1 cellular context compared by ENCODE assay signal in the genomic region with DNA sequence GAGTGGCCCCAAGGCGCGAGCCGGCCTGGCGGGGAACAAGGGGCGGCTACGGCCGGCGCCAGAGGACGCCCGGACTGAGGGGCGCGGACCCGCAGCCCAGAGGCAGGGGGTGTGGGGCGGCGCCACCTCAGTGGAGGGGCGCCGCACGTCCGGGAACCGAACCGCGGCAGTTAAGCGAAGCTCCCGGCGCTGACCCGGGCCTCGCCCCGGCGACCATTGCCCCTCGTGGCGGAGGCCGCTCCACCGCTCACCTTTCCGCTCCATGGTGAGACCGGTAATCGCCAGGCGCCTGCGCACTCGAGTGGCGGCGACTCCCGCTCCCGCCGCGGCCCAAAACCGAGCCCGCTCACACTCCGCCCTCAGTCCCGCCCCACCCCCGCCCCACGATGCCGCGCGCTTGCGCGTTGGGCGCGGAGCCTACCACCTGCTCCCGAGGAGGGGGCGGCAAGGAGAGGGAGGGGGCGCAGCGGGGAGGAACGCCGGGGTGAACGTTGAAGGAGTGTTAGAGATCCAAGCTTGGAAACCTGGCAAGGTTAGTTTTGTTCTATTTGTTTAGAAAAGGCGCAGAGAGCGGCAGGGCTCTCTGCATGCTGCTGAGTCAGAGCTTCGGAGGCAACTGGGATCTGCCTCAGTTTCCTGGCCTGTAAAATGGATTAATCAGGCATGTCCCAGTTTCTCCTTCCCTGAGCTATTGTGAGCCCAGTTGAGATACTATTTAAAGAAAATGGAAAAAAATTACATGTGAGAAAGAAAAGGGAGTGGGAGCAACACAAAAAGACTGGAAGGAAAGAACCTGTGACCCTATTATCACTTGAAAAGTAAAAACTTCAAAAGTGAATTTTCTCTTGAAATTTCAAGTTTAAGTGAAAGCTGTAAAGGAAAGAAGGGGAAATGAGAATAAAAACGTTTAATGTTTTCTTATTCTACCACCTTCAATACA.
TF ChIP-seq lines count a peak whose summit lies in the region.

TSS of gene SRPK1 (minus strand) at position 306 of the 940 bp plus-strand sequence. CDS start at position 264, 42 bp downstream.

TF ChIP-seq in HepG2, 621 proteins besides CTCF, POLR2A, EP300 and RAD21 (continued from another document and continues in another):
- TF ChIP-seq ZHX2 (IDR thresholded peaks at IDR 0.05; ENCODE audit: low read depth), result no peak; the same call in 1 of the 2 replicates
- 0 out of 2 replicates have a peak, but pooled peaks have one; percentile 79 for TF ChIP-seq ZHX2 (CRISPR knock-in tag; IDR thresholded peaks at IDR 0.05; ENCODE audit: borderline replicate concordance)
- no peak for TF ChIP-seq SUZ12 (IDR thresholded peaks at IDR 0.05; ENCODE audit: low read depth, low read length)
- TF ChIP-seq ZNF746 (CRISPR knock-in tag; IDR thresholded peaks at IDR 0.05), result peak; percentile 84
- 0 out of 2 replicates have a peak, but pooled peaks have one; percentile 29 for TF ChIP-seq BRCA1 (CRISPR knock-in tag; IDR thresholded peaks at IDR 0.05)
- no peak for TF ChIP-seq SIX4 (CRISPR knock-in tag; IDR thresholded peaks at IDR 0.05)
- TF ChIP-seq ZNF615 (CRISPR knock-in tag; IDR thresholded peaks at IDR 0.05; ENCODE audit: borderline replicate concordance), result no peak; the same call in 1 of the 2 replicates
- TF ChIP-seq TBP (CRISPR knock-in tag; IDR thresholded peaks at IDR 0.05), result no peak
- TF ChIP-seq ZNF17 (CRISPR knock-in tag; IDR thresholded peaks at IDR 0.05), result no peak
- TF ChIP-seq, protein P1, sequence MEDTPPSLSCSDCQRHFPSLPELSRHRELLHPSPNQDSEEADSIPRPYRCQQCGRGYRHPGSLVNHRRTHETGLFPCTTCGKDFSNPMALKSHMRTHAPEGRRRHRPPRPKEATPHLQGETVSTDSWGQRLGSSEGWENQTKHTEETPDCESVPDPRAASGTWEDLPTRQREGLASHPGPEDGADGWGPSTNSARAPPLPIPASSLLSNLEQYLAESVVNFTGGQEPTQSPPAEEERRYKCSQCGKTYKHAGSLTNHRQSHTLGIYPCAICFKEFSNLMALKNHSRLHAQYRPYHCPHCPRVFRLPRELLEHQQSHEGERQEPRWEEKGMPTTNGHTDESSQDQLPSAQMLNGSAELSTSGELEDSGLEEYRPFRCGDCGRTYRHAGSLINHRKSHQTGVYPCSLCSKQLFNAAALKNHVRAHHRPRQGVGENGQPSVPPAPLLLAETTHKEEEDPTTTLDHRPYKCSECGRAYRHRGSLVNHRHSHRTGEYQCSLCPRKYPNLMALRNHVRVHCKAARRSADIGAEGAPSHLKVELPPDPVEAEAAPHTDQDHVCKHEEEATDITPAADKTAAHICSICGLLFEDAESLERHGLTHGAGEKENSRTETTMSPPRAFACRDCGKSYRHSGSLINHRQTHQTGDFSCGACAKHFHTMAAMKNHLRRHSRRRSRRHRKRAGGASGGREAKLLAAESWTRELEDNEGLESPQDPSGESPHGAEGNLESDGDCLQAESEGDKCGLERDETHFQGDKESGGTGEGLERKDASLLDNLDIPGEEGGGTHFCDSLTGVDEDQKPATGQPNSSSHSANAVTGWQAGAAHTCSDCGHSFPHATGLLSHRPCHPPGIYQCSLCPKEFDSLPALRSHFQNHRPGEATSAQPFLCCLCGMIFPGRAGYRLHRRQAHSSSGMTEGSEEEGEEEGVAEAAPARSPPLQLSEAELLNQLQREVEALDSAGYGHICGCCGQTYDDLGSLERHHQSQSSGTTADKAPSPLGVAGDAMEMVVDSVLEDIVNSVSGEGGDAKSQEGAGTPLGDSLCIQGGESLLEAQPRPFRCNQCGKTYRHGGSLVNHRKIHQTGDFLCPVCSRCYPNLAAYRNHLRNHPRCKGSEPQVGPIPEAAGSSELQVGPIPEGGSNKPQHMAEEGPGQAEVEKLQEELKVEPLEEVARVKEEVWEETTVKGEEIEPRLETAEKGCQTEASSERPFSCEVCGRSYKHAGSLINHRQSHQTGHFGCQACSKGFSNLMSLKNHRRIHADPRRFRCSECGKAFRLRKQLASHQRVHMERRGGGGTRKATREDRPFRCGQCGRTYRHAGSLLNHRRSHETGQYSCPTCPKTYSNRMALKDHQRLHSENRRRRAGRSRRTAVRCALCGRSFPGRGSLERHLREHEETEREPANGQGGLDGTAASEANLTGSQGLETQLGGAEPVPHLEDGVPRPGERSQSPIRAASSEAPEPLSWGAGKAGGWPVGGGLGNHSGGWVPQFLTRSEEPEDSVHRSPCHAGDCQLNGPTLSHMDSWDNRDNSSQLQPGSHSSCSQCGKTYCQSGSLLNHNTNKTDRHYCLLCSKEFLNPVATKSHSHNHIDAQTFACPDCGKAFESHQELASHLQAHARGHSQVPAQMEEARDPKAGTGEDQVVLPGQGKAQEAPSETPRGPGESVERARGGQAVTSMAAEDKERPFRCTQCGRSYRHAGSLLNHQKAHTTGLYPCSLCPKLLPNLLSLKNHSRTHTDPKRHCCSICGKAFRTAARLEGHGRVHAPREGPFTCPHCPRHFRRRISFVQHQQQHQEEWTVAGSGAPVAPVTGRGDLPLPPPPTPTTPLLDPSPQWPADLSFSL (CRISPR knock-in tag; IDR thresholded peaks at IDR 0.05), result peak; percentile 62
- no peak for TF ChIP-seq ZFP36L1 (CRISPR knock-in tag; IDR thresholded peaks at IDR 0.05)
- TF ChIP-seq NCOA1 (CRISPR knock-in tag; IDR thresholded peaks at IDR 0.05), result peak; percentile 73
- peak; percentile 71 for TF ChIP-seq ASH2L (IDR thresholded peaks at IDR 0.05; ENCODE audit: insufficient read length, low read depth, low read length)
- TF ChIP-seq YEATS2 (CRISPR knock-in tag; IDR thresholded peaks at IDR 0.05; ENCODE audit: borderline replicate concordance), result peak; percentile 71; the same call in 1 of the 2 replicates
- peak; percentile 51; the same call in 1 of the 2 replicates for TF ChIP-seq ZNF710 (CRISPR knock-in tag; IDR thresholded peaks at IDR 0.05; ENCODE audit: borderline replicate concordance)
- no peak for TF ChIP-seq ZNF850 (CRISPR knock-in tag; conservative IDR thresholded peaks at IDR 0.05)
- TF ChIP-seq, protein P2, sequence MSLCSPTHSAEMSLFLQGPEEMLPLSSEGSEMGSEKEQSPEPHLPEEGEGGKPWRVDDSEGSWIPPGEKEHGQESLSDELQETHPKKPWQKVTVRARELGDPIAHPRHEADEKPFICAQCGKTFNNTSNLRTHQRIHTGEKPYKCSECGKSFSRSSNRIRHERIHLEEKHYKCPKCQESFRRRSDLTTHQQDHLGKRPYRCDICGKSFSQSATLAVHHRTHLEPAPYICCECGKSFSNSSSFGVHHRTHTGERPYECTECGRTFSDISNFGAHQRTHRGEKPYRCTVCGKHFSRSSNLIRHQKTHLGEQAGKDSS (CRISPR knock-in tag; IDR thresholded peaks at IDR 0.05; ENCODE audit: borderline replicate concordance, low read depth), result peak; percentile 94
- TF ChIP-seq MED1 (CRISPR knock-in tag; IDR thresholded peaks at IDR 0.05), result peak; percentile 57
- TF ChIP-seq ZNF747 (CRISPR knock-in tag; IDR thresholded peaks at IDR 0.05; ENCODE audit: borderline replicate concordance), result peak; percentile 92; the same call in 1 of the 2 replicates
- TF ChIP-seq, protein P3, sequence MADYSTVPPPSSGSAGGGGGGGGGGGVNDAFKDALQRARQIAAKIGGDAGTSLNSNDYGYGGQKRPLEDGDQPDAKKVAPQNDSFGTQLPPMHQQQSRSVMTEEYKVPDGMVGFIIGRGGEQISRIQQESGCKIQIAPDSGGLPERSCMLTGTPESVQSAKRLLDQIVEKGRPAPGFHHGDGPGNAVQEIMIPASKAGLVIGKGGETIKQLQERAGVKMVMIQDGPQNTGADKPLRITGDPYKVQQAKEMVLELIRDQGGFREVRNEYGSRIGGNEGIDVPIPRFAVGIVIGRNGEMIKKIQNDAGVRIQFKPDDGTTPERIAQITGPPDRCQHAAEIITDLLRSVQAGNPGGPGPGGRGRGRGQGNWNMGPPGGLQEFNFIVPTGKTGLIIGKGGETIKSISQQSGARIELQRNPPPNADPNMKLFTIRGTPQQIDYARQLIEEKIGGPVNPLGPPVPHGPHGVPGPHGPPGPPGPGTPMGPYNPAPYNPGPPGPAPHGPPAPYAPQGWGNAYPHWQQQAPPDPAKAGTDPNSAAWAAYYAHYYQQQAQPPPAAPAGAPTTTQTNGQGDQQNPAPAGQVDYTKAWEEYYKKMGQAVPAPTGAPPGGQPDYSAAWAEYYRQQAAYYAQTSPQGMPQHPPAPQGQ (CRISPR knock-in tag; IDR thresholded peaks at IDR 0.05; ENCODE audit: borderline replicate concordance), result no peak
- peak; percentile 68 for TF ChIP-seq ARID5B (CRISPR knock-in tag; IDR thresholded peaks at IDR 0.05)
- peak; percentile 38; the same call in 1 of the 2 replicates for TF ChIP-seq ZNF652 (CRISPR knock-in tag; IDR thresholded peaks at IDR 0.05; ENCODE audit: borderline replicate concordance, low read depth)
- no peak for TF ChIP-seq ZNF562 (CRISPR knock-in tag; IDR thresholded peaks at IDR 0.05; ENCODE audit: borderline replicate concordance)
- TF ChIP-seq, protein P4, sequence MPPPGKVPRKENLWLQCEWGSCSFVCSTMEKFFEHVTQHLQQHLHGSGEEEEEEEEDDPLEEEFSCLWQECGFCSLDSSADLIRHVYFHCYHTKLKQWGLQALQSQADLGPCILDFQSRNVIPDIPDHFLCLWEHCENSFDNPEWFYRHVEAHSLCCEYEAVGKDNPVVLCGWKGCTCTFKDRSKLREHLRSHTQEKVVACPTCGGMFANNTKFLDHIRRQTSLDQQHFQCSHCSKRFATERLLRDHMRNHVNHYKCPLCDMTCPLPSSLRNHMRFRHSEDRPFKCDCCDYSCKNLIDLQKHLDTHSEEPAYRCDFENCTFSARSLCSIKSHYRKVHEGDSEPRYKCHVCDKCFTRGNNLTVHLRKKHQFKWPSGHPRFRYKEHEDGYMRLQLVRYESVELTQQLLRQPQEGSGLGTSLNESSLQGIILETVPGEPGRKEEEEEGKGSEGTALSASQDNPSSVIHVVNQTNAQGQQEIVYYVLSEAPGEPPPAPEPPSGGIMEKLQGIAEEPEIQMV (CRISPR knock-in tag; IDR thresholded peaks at IDR 0.05; ENCODE audit: low read depth), result peak; percentile 65; the same call in 1 of the 2 replicates
- peak; percentile 62; the same call in 1 of the 2 replicates for TF ChIP-seq EED (CRISPR knock-in tag; IDR thresholded peaks at IDR 0.05)
